In the genomic region with DNA sequence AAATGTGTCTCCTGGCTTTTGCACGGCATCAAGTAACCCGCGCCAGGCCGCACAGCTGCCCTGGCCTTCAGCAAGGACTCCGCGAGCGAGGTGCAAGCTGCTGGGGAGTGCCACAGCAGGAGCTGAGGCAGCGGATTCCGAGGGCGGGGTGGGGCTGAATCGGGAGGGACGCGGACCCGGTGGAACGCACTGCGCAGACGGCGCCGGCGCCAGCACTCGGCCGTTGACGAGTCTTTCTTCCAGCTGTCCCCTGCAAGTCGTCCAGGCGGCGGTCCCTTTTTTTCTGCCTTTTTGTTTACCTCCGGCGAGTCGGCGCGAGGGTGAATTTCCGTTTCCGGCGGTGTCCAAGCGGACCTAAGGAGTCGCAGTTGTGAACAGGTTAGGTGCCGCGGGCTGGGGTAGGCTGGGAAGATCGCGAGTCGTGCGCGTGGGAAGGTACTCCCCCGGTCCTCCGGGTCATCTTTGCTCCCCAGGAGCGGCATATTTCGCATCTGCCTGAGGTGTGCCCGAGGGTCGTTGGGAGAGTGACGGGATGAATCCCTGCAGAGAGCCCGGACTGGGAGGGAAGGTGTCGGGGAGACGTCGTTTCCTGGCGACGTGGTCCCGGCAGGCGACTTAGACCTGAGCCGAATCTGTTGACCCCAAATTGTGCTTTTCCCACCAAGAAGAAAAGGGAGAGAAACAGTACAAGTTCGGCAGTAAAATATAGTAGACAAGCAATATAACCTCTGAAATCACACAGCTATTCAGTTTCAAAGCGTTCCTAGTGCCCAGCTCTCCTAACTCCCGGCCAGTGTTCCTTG, we compare ENCODE assay signal across 8 cellular contexts.
DNase-seq lines count a peak whose midpoint lies in the region; ATAC-seq and TF ChIP-seq lines count a peak whose summit lies in the region.
"Not testable (repeated sequence)": the region's sequence is repeated elsewhere in the genome, so short reads cannot be mapped to it uniquely, and the experiment has no call there.

No MANE protein-coding gene starts in this region.

- ATAC-seq in GM19043 (IDR thresholded peaks at IDR 0.05; ENCODE audit: low read depth, unreplicated experiment) = peak; percentile 55
- ATAC-seq in HG03175 (IDR thresholded peaks at IDR 0.05; ENCODE audit: unreplicated experiment) = peak; percentile 72

- H3K27ac ChIP-seq in coronary artery = peak overlapping the region; percentile 59 to 89

- DNase-seq in AG09309 (ENCODE audit: low read depth) = not testable (repeated sequence)
- peak; percentile 4 for DNase-seq in NCI-H446 treated with DMSO at 0.1 percent for 48 hours (lab: John Stamatoyannopoulos, UW)
- peak; percentile 53 to 60 for DNase-seq in activated CD4-positive, alpha-beta T cell treated with anti-CD3 and anti-CD28 coated beads, Interleukin-2, amount 50 U/mL, for 24 hours (ENCODE audit: low read depth in 1 of 2, low spot score in 1 of 2)
- DNase-seq in coronary artery (ENCODE audit: low spot score) = peak; percentile 83
- DNase-seq in kidney tubule cell (ENCODE audit: low spot score) = peak; percentile 82
- DNase-seq in stimulated activated CD4-positive, alpha-beta T cell treated with anti-CD3 and anti-CD28 coated beads, Interleukin-12 subunit alpha, Interleukin-12 subunit beta, amount 100 ng/mL, for 24 hours (ENCODE audit: low read depth in 2 of 2) = peak; percentile 51 to 56

- TF ChIP-seq CTCF in AG09309 (IDR thresholded peaks at IDR 0.05; ENCODE audit: control insufficient read depth, insufficient read depth, low read depth, low read length, missing control alignments); coronary artery (IDR thresholded peaks at IDR 0.05): not testable (repeated sequence)

- H3K4me3 ChIP-seq in AG09309 (ENCODE audit: control insufficient read depth, low read depth, low read length) = peak overlapping the region; percentile 84
- H3K4me3 ChIP-seq in coronary artery = peak overlapping the region; percentile 86
